ENCODE assay signal across 1 cellular context in the genomic region with DNA sequence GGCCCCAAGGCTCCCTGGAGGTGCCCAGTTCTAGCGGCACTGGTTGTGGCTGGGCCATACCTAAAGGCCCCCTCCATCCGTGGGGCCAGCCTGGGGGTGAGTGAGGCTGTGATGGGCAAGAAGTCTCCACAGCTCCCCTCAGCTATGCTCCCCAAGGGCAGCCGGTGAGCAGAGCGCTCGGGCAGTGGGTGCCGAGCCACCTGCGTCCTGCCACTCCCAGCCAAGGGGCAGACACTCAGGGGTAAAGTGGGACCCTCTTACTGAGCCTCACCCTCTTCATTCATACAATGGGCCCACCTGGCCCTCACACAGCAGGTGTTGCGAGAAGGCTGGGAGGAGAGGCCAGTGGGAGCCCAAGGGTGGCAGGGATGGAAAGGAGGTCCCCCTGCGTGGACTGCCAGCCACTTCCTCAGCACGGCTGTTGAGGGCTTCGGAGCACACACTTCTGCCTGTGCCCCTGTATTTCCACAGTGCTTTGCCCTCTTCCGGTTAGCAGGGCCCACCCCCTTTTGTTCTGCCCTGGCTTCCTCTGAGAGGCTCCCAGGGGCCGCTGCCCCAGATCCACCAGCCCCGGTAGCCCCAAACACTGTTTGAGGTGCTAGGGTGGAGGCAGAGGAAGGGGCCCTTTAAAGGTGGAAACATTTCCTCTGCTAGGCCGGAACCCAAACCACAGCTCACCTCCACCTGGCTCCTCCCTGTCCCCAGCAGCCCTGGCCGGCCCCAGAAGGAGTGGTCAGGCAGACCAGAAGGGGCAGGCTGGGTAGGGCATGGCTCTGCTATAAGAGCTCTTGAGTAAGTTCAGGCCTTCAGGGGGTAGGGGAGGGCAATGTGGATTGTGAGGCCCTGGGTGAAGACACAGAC.
TF ChIP-seq lines count a peak whose summit lies in the region.

No MANE protein-coding gene starts in this region.

TF ChIP-seq in GM12878, 131 proteins besides CTCF, POLR2A, EP300 and RAD21:
- TF ChIP-seq SP1 (IDR thresholded peaks at IDR 0.05; ENCODE audit: low read depth, low read length) = no peak
- TF ChIP-seq, protein P1, sequence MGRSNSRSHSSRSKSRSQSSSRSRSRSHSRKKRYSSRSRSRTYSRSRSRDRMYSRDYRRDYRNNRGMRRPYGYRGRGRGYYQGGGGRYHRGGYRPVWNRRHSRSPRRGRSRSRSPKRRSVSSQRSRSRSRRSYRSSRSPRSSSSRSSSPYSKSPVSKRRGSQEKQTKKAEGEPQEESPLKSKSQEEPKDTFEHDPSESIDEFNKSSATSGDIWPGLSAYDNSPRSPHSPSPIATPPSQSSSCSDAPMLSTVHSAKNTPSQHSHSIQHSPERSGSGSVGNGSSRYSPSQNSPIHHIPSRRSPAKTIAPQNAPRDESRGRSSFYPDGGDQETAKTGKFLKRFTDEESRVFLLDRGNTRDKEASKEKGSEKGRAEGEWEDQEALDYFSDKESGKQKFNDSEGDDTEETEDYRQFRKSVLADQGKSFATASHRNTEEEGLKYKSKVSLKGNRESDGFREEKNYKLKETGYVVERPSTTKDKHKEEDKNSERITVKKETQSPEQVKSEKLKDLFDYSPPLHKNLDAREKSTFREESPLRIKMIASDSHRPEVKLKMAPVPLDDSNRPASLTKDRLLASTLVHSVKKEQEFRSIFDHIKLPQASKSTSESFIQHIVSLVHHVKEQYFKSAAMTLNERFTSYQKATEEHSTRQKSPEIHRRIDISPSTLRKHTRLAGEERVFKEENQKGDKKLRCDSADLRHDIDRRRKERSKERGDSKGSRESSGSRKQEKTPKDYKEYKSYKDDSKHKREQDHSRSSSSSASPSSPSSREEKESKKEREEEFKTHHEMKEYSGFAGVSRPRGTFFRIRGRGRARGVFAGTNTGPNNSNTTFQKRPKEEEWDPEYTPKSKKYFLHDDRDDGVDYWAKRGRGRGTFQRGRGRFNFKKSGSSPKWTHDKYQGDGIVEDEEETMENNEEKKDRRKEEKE (IDR thresholded peaks at IDR 0.05) = no peak
